In genomic region chr20:25007491-25008305, GRCh38 we compare ENCODE assay signal across 30 cellular contexts. TPM values are rescaled to one million over a fixed set of nuclear protein-coding genes. Genes with fewer than 3 reads are reported as not detected.
DNase-seq lines count a peak whose midpoint lies in the region; ATAC-seq and TF ChIP-seq lines count a peak whose summit lies in the region.
"Had no signal": no experiment of that assay in that cellular context is flagged by ENCODE, and none has a peak within 500 bp of the region (broad histone marks: within the 10 kb centered on the region; RNA-seq: fewer than 3 reads in every experiment).

No MANE protein-coding gene starts in this region.

- no peak overlapping the region for H3K9ac ChIP-seq in muscle layer of colon (ENCODE audit: low read length)

- H3K9me3 Mint-ChIP-seq in activated T-cell treated with anti-CD3 and anti-CD28 coated beads, Interleukin-2, amount 50 U/mL, for 4 hours = no peaks in the 10 kb centered on the region
- H3K9me3 Mint-ChIP-seq: activated T-helper 2 cell treated with anti-CD3 and anti-CD28 coated beads, Interferon-gamma antibody, Interleukin-2, Interleukin-4, amounts not matched to agents 10 μg/mL and 5 μg/mL and 100 μg/mL, durations not matched to agents 14 hours and 24 hours and 36 hours; CD4-positive, alpha-beta memory T cell; natural killer cell; T-helper 2 cell treated with Interferon-gamma antibody and Interleukin-4, amounts not matched to agents 5 μg/mL and 100 μg/mL, for 36 hours had no signal

- H3K27me3 Mint-ChIP-seq in activated T-cell treated with anti-CD3 and anti-CD28 coated beads, Interleukin-2, amount 50 U/mL, for 4 hours (ENCODE audit: low read depth) = no peaks in the 10 kb centered on the region
- H3K27me3 Mint-ChIP-seq: activated naive CD8-positive, alpha-beta T cell; CD4-positive, alpha-beta memory T cell had no signal

- H3K36me3 ChIP-seq in muscle layer of colon (ENCODE audit: insufficient read depth, low read length) (peaks cover 49% of the 10 kb centered on the region), thyroid gland (peaks cover 13 to 21% of the 10 kb centered on the region in 2 donors)
- H3K36me3 ChIP-seq: cardiac muscle cell, uterus had no signal

- intact Hi-C loops in thyroid gland (cut with DNase I) = no loop called here

- peaks cover 43% of the 10 kb centered on the region for H3K36me3 Mint-ChIP-seq in activated T-cell treated with anti-CD3 and anti-CD28 coated beads, Interleukin-2, amount 50 U/mL, for 4 hours (ENCODE audit: insufficient read depth)

- H3K4me1 ChIP-seq in muscle layer of colon (ENCODE audit: insufficient read depth, low read length) = peaks cover 41% of the 10 kb centered on the region
- H3K4me1 ChIP-seq in thyroid gland = peaks cover 40 to 50% of the 10 kb centered on the region in 2 donors
- H3K4me1 ChIP-seq: ascending aorta, lower lobe of right lung, suprapubic skin, uterus had no signal

- no peak overlapping the region for H3K4me3 ChIP-seq in muscle layer of colon (ENCODE audit: low read depth in 1 of 2, low read length in 2 of 2)
- no peak overlapping the region for H3K4me3 ChIP-seq in thyroid gland (replicated peaks in 1 of 3)
- H3K4me3 ChIP-seq: ascending aorta, cardiac muscle cell, lower lobe of right lung, suprapubic skin, uterus had no signal

- 95 to 96% methylated on average over 12 to 22 of the region's 22 CpGs for WGBS in thyroid gland, 2 donors

- no peak for TF ChIP-seq POLR2A in thyroid gland (IDR thresholded peaks at IDR 0.05)

- H3K27me3 ChIP-seq in muscle layer of colon (ENCODE audit: control insufficient read depth in 1 of 2, insufficient read depth in 2 of 2, low read length in 2 of 2) (no peaks in the 10 kb centered on the region), thyroid gland (no peaks in the 10 kb centered on the region)
- H3K27me3 ChIP-seq: ascending aorta, cardiac muscle cell, suprapubic skin, uterus had no signal

- peak overlapping the region; percentile 76 for H3K27ac ChIP-seq in muscle layer of colon (ENCODE audit: low read depth, low read length)
- peak overlapping the region; percentile 70 to 85 (median 85) for H3K27ac ChIP-seq in thyroid gland
- H3K27ac ChIP-seq: ascending aorta, cardiac muscle cell, lower lobe of right lung, suprapubic skin, uterus had no signal

- ATAC-seq in activated T-cell treated with anti-CD3 and anti-CD28 coated beads, Interleukin-2, amount 50 U/mL, for 4 hours = no peak
- ATAC-seq: lower lobe of right lung had no signal

- TF ChIP-seq CTCF in thyroid gland (IDR thresholded peaks at IDR 0.05) = no peak

- H3K9me3 ChIP-seq in muscle layer of colon (ENCODE audit: low read length) (no peaks in the 10 kb centered on the region), thyroid gland (no peaks in the 10 kb centered on the region)
- H3K9me3 ChIP-seq: ascending aorta, lower lobe of right lung, suprapubic skin, uterus had no signal

- H3K4me1 Mint-ChIP-seq in activated T-cell treated with anti-CD3 and anti-CD28 coated beads, Interleukin-2, amount 50 U/mL, for 4 hours (ENCODE audit: low read depth) = no peaks in the 10 kb centered on the region

- DNase-seq in activated T-cell treated with anti-CD3 and anti-CD28 coated beads, Interleukin-2, amount 50 U/mL, for 1 hour = peak; percentile 8
- no peak for DNase-seq in activated T-cell treated with anti-CD3 and anti-CD28 coated beads, Interleukin-2, amount 50 U/mL, for 4 hours
- peak; percentile 33 for DNase-seq in activated CD8-positive, alpha-beta memory T cell treated with anti-CD3 and anti-CD28 coated beads, Interleukin-2, amount 50 U/mL, for 48 hours
- DNase-seq in thyroid gland (no peak), NCI-H2171 treated with DMSO at 0.1 percent for 48 hours (lab: John Stamatoyannopoulos, UW) (no peak), NCI-H146 (lab: John Stamatoyannopoulos, UW) (no peak), HuH-7 (ENCODE audit: low spot score) (no peak)
- DNase-seq: activated CD4-positive, alpha-beta T cell treated with anti-CD3 and anti-CD28 coated beads for 48 hours; CD4-positive, alpha-beta memory T cell; cortex of kidney; GOT3; lower lobe of right lung; natural killer cell; NCI-H1048; NCI-H1694 treated with DMSO at 0.1 percent for 48 hours; NCI-H446 treated with DMSO at 0.1 percent for 48 hours; NCI-H82; SHP77 treated with DMSO at 0.1 percent for 48 hours; small intestine; stimulated activated naive CD4-positive, alpha-beta T cell; uterus had no signal

- no peak overlapping the region for H3K4me3 Mint-ChIP-seq in activated T-cell treated with anti-CD3 and anti-CD28 coated beads, Interleukin-2, amount 50 U/mL, for 4 hours
- H3K4me3 Mint-ChIP-seq: activated naive CD8-positive, alpha-beta T cell; CD4-positive, alpha-beta memory T cell; natural killer cell; T-helper 2 cell treated with Interferon-gamma antibody and Interleukin-4, amounts not matched to agents 5 μg/mL and 100 μg/mL, for 36 hours had no signal

RNA-seq across cellular contexts. Expression of gene APMAP, which starts 15.1 kb away (rescaled TPM):
- total RNA-seq in activated T-cell treated with anti-CD3 and anti-CD28 coated beads, Interleukin-2, amount 50 U/mL, for 4 hours = 10 to 100 TPM; 58.8 to 61.9 (median 61.4) TPM
- total RNA-seq in thyroid gland = 100 to 1,000 TPM; 171 to 205 (median 186) TPM

RNA-seq across cellular contexts. Expression of gene ACSS1, which starts 50.2 kb away (rescaled TPM):
- total RNA-seq in activated T-cell treated with anti-CD3 and anti-CD28 coated beads, Interleukin-2, amount 50 U/mL, for 4 hours = 1 to 10 TPM; 5.4 to 8.8 (median 8.0) TPM
- 10 to 100 TPM; 45.8 to 57.4 (median 52.1) TPM for total RNA-seq in thyroid gland
- total RNA-seq: cardiac muscle cell had no signal

RNA-seq across cellular contexts. Expression of gene CST7, which starts 58.6 kb away (rescaled TPM):
- 10 to 100 TPM; 21.3 to 49.7 (median 46.9) TPM for total RNA-seq in activated T-cell treated with anti-CD3 and anti-CD28 coated beads, Interleukin-2, amount 50 U/mL, for 4 hours
- total RNA-seq in thyroid gland = 1 to 10 TPM; 1.3 to 3.6 (median 2.5) TPM
- total RNA-seq: ascending aorta, cardiac muscle cell, fibroblast of villous mesenchyme, renal cortical epithelial cell had no signal

Comparison
In these comparisons a context has a peak if more than half of its experiments do, and no peak if none do; other contexts are left out.
1. DNase-seq: peak in activated T-cell treated with anti-CD3 and anti-CD28 coated beads, Interleukin-2, amount 50 U/mL, for 1 hour (single experiment) and activated CD8-positive, alpha-beta memory T cell treated with anti-CD3 and anti-CD28 coated beads, Interleukin-2, amount 50 U/mL, for 48 hours (single experiment); none in activated T-cell treated with anti-CD3 and anti-CD28 coated beads, Interleukin-2, amount 50 U/mL, for 4 hours (single experiment), thyroid gland (0 of 2), NCI-H2171 treated with DMSO at 0.1 percent for 48 hours (single experiment), NCI-H146 (single experiment) and HuH-7 (single experiment).
2. RNA of gene ACSS1, which starts 50.2 kb away (total RNA-seq): 45.8 to 57.4 TPM in thyroid gland; 5.4 to 8.8 TPM in activated T-cell treated with anti-CD3 and anti-CD28 coated beads, Interleukin-2, amount 50 U/mL, for 4 hours; every median in the first group is over 4 times any median in the second.
3. RNA of gene CST7, which starts 58.6 kb away (total RNA-seq): 21.3 to 49.7 TPM in activated T-cell treated with anti-CD3 and anti-CD28 coated beads, Interleukin-2, amount 50 U/mL, for 4 hours; 1.3 to 3.6 TPM in thyroid gland; every median in the first group is over 4 times any median in the second.